9 cellular contexts compared by ENCODE assay signal in the genomic region with DNA sequence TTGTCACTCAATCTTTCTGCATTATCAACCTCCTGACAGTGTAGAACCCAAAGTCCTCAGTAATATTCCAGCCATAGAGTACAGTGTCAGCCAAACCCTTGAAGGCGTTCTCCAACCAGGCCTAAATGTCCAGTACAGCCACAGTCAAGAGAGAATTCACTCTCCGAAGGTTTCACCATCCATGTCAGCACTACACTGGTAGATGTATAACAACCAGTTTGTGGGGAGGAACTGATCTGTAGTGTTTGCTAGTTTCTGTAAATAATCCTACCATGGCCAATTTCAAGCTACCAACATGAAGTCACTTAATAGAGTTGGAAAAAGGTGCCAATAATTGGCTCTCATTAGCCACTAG. TPM values are rescaled to one million over a fixed set of nuclear protein-coding genes. Genes with fewer than 3 reads are reported as not detected.
A peak's percentile ranks its signal among the peaks of the same experiment; 100 is the strongest.
DNase-seq lines count a peak whose midpoint lies in the region; ATAC-seq, FAIRE-seq and TF ChIP-seq lines count a peak whose summit lies in the region.
"Had no signal": no experiment of that assay in that cellular context is flagged by ENCODE, and none has a peak within 500 bp of the region (broad histone marks: within the 10 kb centered on the region; RNA-seq: fewer than 3 reads in every experiment).

No MANE protein-coding gene starts in this region.

- H3K27ac ChIP-seq in CD8-positive, alpha-beta memory T cell (ENCODE audit: low read depth, low read length): peak overlapping the region; percentile 97
- H3K27ac ChIP-seq in OCI-LY1 (ENCODE audit: low read depth, low read length, poor library complexity, severe bottlenecking) (no peak overlapping the region), psoas muscle (peak overlapping the region; percentile 87)
- H3K27ac ChIP-seq in effector memory CD4-positive, alpha-beta T cell (ENCODE audit: insufficient read depth, low read length, poor library complexity, severe bottlenecking): peak overlapping the region; percentile 89

- H3K4me1 ChIP-seq in CD8-positive, alpha-beta memory T cell (ENCODE audit: insufficient read depth, low read length): peaks cover 37% of the 10 kb centered on the region
- H3K4me1 ChIP-seq in OCI-LY1 (ENCODE audit: insufficient read depth, low read length, severe bottlenecking): peaks cover 32% of the 10 kb centered on the region
- H3K4me1 ChIP-seq in effector memory CD4-positive, alpha-beta T cell (ENCODE audit: control insufficient read depth, insufficient read depth, low read length, poor library complexity, severe bottlenecking): peaks cover 27% of the 10 kb centered on the region
- peaks cover 20% of the 10 kb centered on the region for H3K4me1 ChIP-seq in psoas muscle

- H3K4me2 ChIP-seq in OCI-LY1 (ENCODE audit: low read length): peak overlapping the region; percentile 71; the same call in 1 of the 2 replicates

- H3K9me3 Mint-ChIP-seq in CD8-positive, alpha-beta memory T cell: no peaks in the 10 kb centered on the region

- no peaks in the 10 kb centered on the region for H4K20me1 ChIP-seq in OCI-LY1 (ENCODE audit: insufficient read depth, low read length)

- peaks cover 4% of the 10 kb centered on the region for H3K36me3 ChIP-seq in CD8-positive, alpha-beta memory T cell (ENCODE audit: insufficient read depth, low read length)
- H3K36me3 ChIP-seq in OCI-LY1 (ENCODE audit: insufficient read depth, low read length): peaks cover 11% of the 10 kb centered on the region
- peaks cover 10% of the 10 kb centered on the region for H3K36me3 ChIP-seq in effector memory CD4-positive, alpha-beta T cell (ENCODE audit: control insufficient read depth, insufficient read depth, low read length)
- H3K36me3 ChIP-seq in psoas muscle (ENCODE audit: insufficient read depth in 1 of 2, low read depth in 1 of 2): peaks cover 3 to 23% of the 10 kb centered on the region in 2 donors

- POLR2A ChIA-PET in CD8-positive, alpha-beta memory T cell (lab: Charles Lee): interaction anchor here (0.6 to 1.8 kb wide), 14 partner anchors 17 to 216 kb away, joined by 3 to 25 read pairs (median 4); a partner anchor contains a TSS

- H3K4me1 Mint-ChIP-seq in CD8-positive, alpha-beta memory T cell: peaks cover 37 to 51% (median 47%) of the 10 kb centered on the region in 3 donors

- no peaks in the 10 kb centered on the region for H3K27me3 Mint-ChIP-seq in CD8-positive, alpha-beta memory T cell

- peak overlapping the region; percentile 95 to 100 (median 98) for H3K27ac Mint-ChIP-seq in CD8-positive, alpha-beta memory T cell

- H3K4me3 Mint-ChIP-seq in CD8-positive, alpha-beta memory T cell: peak overlapping the region; percentile 87 to 97 (median 95)

- no peak for DNase-seq in CD8-positive, alpha-beta memory T cell
- no peak for DNase-seq in effector memory CD4-positive, alpha-beta T cell
- no peak for DNase-seq in psoas muscle
- DNase-seq in urothelium cell line (ENCODE audit: low spot score): no peak
- no peak for DNase-seq in occipital lobe (lab: John Stamatoyannopoulos, UW)

- ATAC-seq in psoas muscle (no peak), HG03521 (IDR thresholded peaks at IDR 0.05; ENCODE audit: unreplicated experiment) (no peak), HG02884 (IDR thresholded peaks at IDR 0.05; ENCODE audit: unreplicated experiment) (no peak)

- intact Hi-C loops in psoas muscle (cut with DNase I): no loop called here

- peaks cover 9% of the 10 kb centered on the region for H3F3A ChIP-seq in OCI-LY1 (ENCODE audit: insufficient read depth, low read length)

- H3K4me3 ChIP-seq in CD8-positive, alpha-beta memory T cell (ENCODE audit: low read length): peak overlapping the region; percentile 94
- H3K4me3 ChIP-seq in OCI-LY1 (ENCODE audit: low read depth, low read length, poor library complexity, severe bottlenecking) (peak overlapping the region; percentile 73), psoas muscle (peak overlapping the region; percentile 80)
- H3K4me3 ChIP-seq in effector memory CD4-positive, alpha-beta T cell (ENCODE audit: insufficient read depth, low read depth, low read length, poor library complexity, severe bottlenecking): no peak overlapping the region

- peaks cover 5% of the 10 kb centered on the region; the same call in 1 of the 2 replicates for H3K79me2 ChIP-seq in OCI-LY1 (ENCODE audit: insufficient read depth, low read length)

- peak overlapping the region; percentile 6; the same call in 1 of the 2 replicates for H3K9ac ChIP-seq in OCI-LY1 (ENCODE audit: low read length)

- H3K27me3 ChIP-seq in CD8-positive, alpha-beta memory T cell (ENCODE audit: insufficient read depth, low read length, poor library complexity, severe bottlenecking): no peaks in the 10 kb centered on the region
- no peaks in the 10 kb centered on the region for H3K27me3 ChIP-seq in OCI-LY1 (ENCODE audit: insufficient read depth, low read length)
- H3K27me3 ChIP-seq in effector memory CD4-positive, alpha-beta T cell (replicated peaks; ENCODE audit: control insufficient read depth, insufficient read depth, low read length, poor library complexity, severe bottlenecking): no peaks in the 10 kb centered on the region
- no peaks in the 10 kb centered on the region for H3K27me3 ChIP-seq in psoas muscle (ENCODE audit: insufficient read depth in 3 of 3, low read length in 2 of 3)

- 82 to 90% (median 85%) methylated on average over 2 of the region's 2 CpGs for WGBS in psoas muscle, 3 donors

- H3K9me3 ChIP-seq in CD8-positive, alpha-beta memory T cell (ENCODE audit: low read length): no peaks in the 10 kb centered on the region
- H3K9me3 ChIP-seq in OCI-LY1 (ENCODE audit: low read length): no peaks in the 10 kb centered on the region
- H3K9me3 ChIP-seq in effector memory CD4-positive, alpha-beta T cell (ENCODE audit: control insufficient read depth, low read length): no peaks in the 10 kb centered on the region
- H3K9me3 ChIP-seq in psoas muscle: no peaks in the 10 kb centered on the region

- TF ChIP-seq CTCF in OCI-LY1 (IDR thresholded peaks at IDR 0.05; ENCODE audit: low read length) (no peak), psoas muscle (IDR thresholded peaks at IDR 0.05) (no peak)

- CTCF ChIA-PET in CD8-positive, alpha-beta memory T cell (lab: Charles Lee): interaction anchor here (0.8 to 4.2 kb wide), 24 partner anchors 10 to 215 kb away, joined by 3 to 54 read pairs (median 5); a partner anchor contains a TSS

- no peak for FAIRE-seq in urothelium cell line (lab: Jason Lieb, UNC)

- H3K9me2 ChIP-seq in OCI-LY1 (ENCODE audit: low read depth, low read length): no peaks in the 10 kb centered on the region

- H3K36me3 Mint-ChIP-seq in CD8-positive, alpha-beta memory T cell: peaks cover 4 to 39% (median 12%) of the 10 kb centered on the region in 3 donors

- H2AFZ ChIP-seq in OCI-LY1 (ENCODE audit: low read length): no peak overlapping the region

RNA-seq across cellular contexts. Expression of a gene that starts 0.5 kb away (rescaled TPM):
- 10 to 100 TPM; 15.5 to 16.2 TPM for total RNA-seq in CD8-positive, alpha-beta memory T cell
- polyA plus RNA-seq in CD8-positive, alpha-beta memory T cell: 25.8 TPM
- total RNA-seq in psoas muscle (10 to 100 TPM in 3 of 4 donors, 1 to 10 TPM in 1; 9.4 to 16.3 (median 12.1) TPM), occipital lobe (15.6 TPM)
- polyA plus RNA-seq in psoas muscle: 10 to 100 TPM in 2 of 3 donors, 1 to 10 TPM in 1; 6.2 to 19.7 (median 13.0) TPM

RNA-seq across cellular contexts. Expression of a gene that starts 3.0 kb away (rescaled TPM):
- 10 to 100 TPM; 86.4 to 87.6 TPM for total RNA-seq in CD8-positive, alpha-beta memory T cell
- polyA plus RNA-seq in CD8-positive, alpha-beta memory T cell: 159 TPM
- total RNA-seq in psoas muscle (10 to 100 TPM; 12.3 to 18.2 (median 15.7) TPM), occipital lobe (41.5 TPM)
- 10 to 100 TPM; 29.6 to 42.1 (median 29.9) TPM for polyA plus RNA-seq in psoas muscle

RNA-seq across cellular contexts. Expression of a gene that starts 10.8 kb away (rescaled TPM):
- under 1 TPM; 0.26 to 0.44 TPM for total RNA-seq in CD8-positive, alpha-beta memory T cell
- 1.2 TPM for polyA plus RNA-seq in CD8-positive, alpha-beta memory T cell
- not detected for total RNA-seq in psoas muscle
- under 1 TPM in 2 of 3 donors, not detected in 1; 0.05 to 0.06 TPM for polyA plus RNA-seq in psoas muscle
- total RNA-seq in occipital lobe: not detected
- total RNA-seq: kidney epithelial cell had no signal

RNA-seq across cellular contexts. Expression of a gene that starts 15.8 kb away (rescaled TPM):
- total RNA-seq in CD8-positive, alpha-beta memory T cell: 100 to 1,000 TPM; 232 to 240 TPM
- polyA plus RNA-seq in CD8-positive, alpha-beta memory T cell: 364 TPM
- total RNA-seq in psoas muscle (100 to 1,000 TPM; 135 to 206 (median 159) TPM), occipital lobe (51.3 TPM)
- polyA plus RNA-seq in psoas muscle: 100 to 1,000 TPM; 214 to 315 (median 297) TPM

RNA-seq across cellular contexts. Expression of a gene that starts 16.4 kb away (rescaled TPM):
- total RNA-seq in CD8-positive, alpha-beta memory T cell: 10 to 100 TPM; 43.6 to 48.6 TPM
- 96.8 TPM for polyA plus RNA-seq in CD8-positive, alpha-beta memory T cell
- total RNA-seq in psoas muscle (10 to 100 TPM; 19.7 to 33.1 (median 27.9) TPM), occipital lobe (38.8 TPM)
- 10 to 100 TPM; 17.7 to 24.0 (median 21.7) TPM for polyA plus RNA-seq in psoas muscle
